1 cellular context compared by ENCODE assay signal in genomic region chr7:2247141-2247985, GRCh38.
TF ChIP-seq lines count a peak whose summit lies in the region.

No MANE protein-coding gene starts in this region.

TF ChIP-seq in K562, 482 proteins besides CTCF, POLR2A, EP300 and RAD21:
- TF ChIP-seq HNRNPUL1 (IDR thresholded peaks at IDR 0.05; ENCODE audit: low read length) = no peak
- TF ChIP-seq SMC3 (conservative IDR thresholded peaks at IDR 0.05; ENCODE audit: insufficient read depth, low read depth, low read length) = peak; percentile 33; the same call in 1 of the 2 replicates
- TF ChIP-seq ELF2 (CRISPR knock-in tag; IDR thresholded peaks at IDR 0.05) = 0 out of 2 replicates have a peak, but pooled peaks have one; percentile 15
- TF ChIP-seq STAG1 (CRISPR knock-in tag; IDR thresholded peaks at IDR 0.05; ENCODE audit: borderline replicate concordance) = peak; percentile 28; the same call in 1 of the 2 replicates
- peak; percentile 55; the same call in 1 of the 2 replicates for TF ChIP-seq RB1 (IDR thresholded peaks at IDR 0.05; ENCODE audit: low read depth)
- TF ChIP-seq ZNF551 (CRISPR knock-in tag; IDR thresholded peaks at IDR 0.05) = no peak
- peak; percentile 52 for TF ChIP-seq DEAF1 (CRISPR knock-in tag; IDR thresholded peaks at IDR 0.05)
- TF ChIP-seq MAX (CRISPR knock-in tag; IDR thresholded peaks at IDR 0.05) = 0 out of 2 replicates have a peak, but pooled peaks have one; percentile 15
- peak; percentile 48; the same call in 1 of the 2 replicates for TF ChIP-seq ZBTB7A (IDR thresholded peaks at IDR 0.05; ENCODE audit: borderline replicate concordance, control insufficient read depth, low read depth, low read length)
- TF ChIP-seq MAZ (CRISPR knock-in tag; conservative IDR thresholded peaks at IDR 0.05 in 1 of 2, IDR thresholded peaks at IDR 0.05 in 1 of 2) = 0 out of 4 replicates have a peak, but pooled peaks of 1 of the 2 experiments have one; percentile 30
- 0 out of 2 replicates have a peak, but pooled peaks have one; percentile 18 for TF ChIP-seq ZBTB33 (CRISPR knock-in tag; IDR thresholded peaks at IDR 0.05)
- no peak for TF ChIP-seq DACH1 (IDR thresholded peaks at IDR 0.05; ENCODE audit: partially characterized antibody)
- TF ChIP-seq PRDM10 (IDR thresholded peaks at IDR 0.05; ENCODE audit: partially characterized antibody) = peak; percentile 37
- no peak for TF ChIP-seq ATF4 (CRISPR knock-in tag; IDR thresholded peaks at IDR 0.05)
- TF ChIP-seq CTCFL (IDR thresholded peaks at IDR 0.05; ENCODE audit: borderline replicate concordance, insufficient read depth, low read depth, low read length, poor library complexity, severe bottlenecking) = no peak
